1 cellular context compared by ENCODE assay signal in the genomic region with DNA sequence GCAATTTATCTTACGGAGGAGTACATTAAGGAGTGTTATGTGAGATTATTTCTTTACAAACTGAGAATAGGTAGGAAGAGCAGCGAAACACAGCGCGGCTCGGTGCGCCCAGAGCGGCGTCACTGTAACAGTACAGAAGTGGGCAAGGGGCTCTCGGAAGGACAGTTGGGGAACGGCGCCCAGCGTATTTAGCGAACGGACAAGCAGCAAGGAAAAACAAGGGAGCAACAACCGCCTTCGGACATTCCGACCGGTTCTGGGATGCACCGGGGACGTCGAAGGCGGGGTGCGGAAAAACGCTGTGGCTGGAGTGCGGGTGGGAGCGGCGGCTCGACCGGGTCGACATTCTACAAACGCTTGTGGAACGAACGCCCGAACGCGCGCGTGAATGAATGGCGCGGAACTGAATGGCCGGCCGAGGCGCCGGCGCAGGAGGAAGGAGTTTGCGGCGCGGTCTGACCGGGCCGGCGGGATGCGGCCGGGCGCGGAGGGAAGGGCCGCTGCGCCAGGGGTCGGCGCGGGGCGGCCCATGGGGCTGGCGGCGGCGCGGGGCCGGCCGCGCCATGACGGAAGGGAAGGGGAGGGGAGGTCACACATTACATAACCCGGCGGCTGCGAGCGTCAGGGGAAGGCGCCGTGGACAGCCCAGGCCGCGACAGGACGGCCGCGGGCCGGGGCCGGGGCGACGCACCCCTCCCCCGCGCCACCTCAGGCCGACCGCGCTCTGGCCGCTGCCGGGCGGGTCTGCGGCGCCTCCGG.
TF ChIP-seq lines count a peak whose summit lies in the region.

No MANE protein-coding gene starts in this region.

TF ChIP-seq in HepG2, 621 proteins besides CTCF, POLR2A, EP300 and RAD21 (continued from another document and continues in another):
- TF ChIP-seq, protein P1, sequence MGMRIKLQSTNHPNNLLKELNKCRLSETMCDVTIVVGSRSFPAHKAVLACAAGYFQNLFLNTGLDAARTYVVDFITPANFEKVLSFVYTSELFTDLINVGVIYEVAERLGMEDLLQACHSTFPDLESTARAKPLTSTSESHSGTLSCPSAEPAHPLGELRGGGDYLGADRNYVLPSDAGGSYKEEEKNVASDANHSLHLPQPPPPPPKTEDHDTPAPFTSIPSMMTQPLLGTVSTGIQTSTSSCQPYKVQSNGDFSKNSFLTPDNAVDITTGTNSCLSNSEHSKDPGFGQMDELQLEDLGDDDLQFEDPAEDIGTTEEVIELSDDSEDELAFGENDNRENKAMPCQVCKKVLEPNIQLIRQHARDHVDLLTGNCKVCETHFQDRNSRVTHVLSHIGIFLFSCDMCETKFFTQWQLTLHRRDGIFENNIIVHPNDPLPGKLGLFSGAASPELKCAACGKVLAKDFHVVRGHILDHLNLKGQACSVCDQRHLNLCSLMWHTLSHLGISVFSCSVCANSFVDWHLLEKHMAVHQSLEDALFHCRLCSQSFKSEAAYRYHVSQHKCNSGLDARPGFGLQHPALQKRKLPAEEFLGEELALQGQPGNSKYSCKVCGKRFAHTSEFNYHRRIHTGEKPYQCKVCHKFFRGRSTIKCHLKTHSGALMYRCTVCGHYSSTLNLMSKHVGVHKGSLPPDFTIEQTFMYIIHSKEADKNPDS (CRISPR knock-in tag; IDR thresholded peaks at IDR 0.05), result no peak; the same call in 1 of the 2 replicates
- TF ChIP-seq ZNF841 (CRISPR knock-in tag; IDR thresholded peaks at IDR 0.05; ENCODE audit: borderline replicate concordance) (peak; percentile 69; the same call in 1 of the 2 replicates), YY1 (IDR thresholded peaks at IDR 0.05; ENCODE audit: insufficient read depth, insufficient replicate concordance, low read depth, low read length) (peak; percentile 86), ZSCAN12 (CRISPR knock-in tag; IDR thresholded peaks at IDR 0.05) (no peak), ZNF674 (CRISPR knock-in tag; IDR thresholded peaks at IDR 0.05; ENCODE audit: low read depth) (no peak), NRL (CRISPR knock-in tag; IDR thresholded peaks at IDR 0.05; ENCODE audit: borderline replicate concordance) (no peak), ZNF20 (CRISPR knock-in tag; IDR thresholded peaks at IDR 0.05) (no peak), SOX5 (CRISPR knock-in tag; IDR thresholded peaks at IDR 0.05; ENCODE audit: borderline replicate concordance) (no peak), ZNF883 (CRISPR knock-in tag; IDR thresholded peaks at IDR 0.05; ENCODE audit: not compliant biosample characterization) (peak; percentile 71), ZNF451 (CRISPR knock-in tag; IDR thresholded peaks at IDR 0.05) (no peak), ZC3H13 (CRISPR knock-in tag; IDR thresholded peaks at IDR 0.05) (peak; percentile 64), BORCS8-MEF2B (CRISPR knock-in tag; IDR thresholded peaks at IDR 0.05) (peak; percentile 50; the same call in 1 of the 2 replicates), SP4 (CRISPR knock-in tag; IDR thresholded peaks at IDR 0.05) (no peak), FOSL1 (CRISPR knock-in tag; IDR thresholded peaks at IDR 0.05; ENCODE audit: borderline replicate concordance) (peak; percentile 7; the same call in 1 of the 2 replicates)
- TF ChIP-seq, protein P2, sequence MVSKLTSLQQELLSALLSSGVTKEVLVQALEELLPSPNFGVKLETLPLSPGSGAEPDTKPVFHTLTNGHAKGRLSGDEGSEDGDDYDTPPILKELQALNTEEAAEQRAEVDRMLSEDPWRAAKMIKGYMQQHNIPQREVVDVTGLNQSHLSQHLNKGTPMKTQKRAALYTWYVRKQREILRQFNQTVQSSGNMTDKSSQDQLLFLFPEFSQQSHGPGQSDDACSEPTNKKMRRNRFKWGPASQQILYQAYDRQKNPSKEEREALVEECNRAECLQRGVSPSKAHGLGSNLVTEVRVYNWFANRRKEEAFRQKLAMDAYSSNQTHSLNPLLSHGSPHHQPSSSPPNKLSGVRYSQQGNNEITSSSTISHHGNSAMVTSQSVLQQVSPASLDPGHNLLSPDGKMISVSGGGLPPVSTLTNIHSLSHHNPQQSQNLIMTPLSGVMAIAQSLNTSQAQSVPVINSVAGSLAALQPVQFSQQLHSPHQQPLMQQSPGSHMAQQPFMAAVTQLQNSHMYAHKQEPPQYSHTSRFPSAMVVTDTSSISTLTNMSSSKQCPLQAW (CRISPR knock-in tag; IDR thresholded peaks at IDR 0.05), result no peak
- TF ChIP-seq, protein P3, sequence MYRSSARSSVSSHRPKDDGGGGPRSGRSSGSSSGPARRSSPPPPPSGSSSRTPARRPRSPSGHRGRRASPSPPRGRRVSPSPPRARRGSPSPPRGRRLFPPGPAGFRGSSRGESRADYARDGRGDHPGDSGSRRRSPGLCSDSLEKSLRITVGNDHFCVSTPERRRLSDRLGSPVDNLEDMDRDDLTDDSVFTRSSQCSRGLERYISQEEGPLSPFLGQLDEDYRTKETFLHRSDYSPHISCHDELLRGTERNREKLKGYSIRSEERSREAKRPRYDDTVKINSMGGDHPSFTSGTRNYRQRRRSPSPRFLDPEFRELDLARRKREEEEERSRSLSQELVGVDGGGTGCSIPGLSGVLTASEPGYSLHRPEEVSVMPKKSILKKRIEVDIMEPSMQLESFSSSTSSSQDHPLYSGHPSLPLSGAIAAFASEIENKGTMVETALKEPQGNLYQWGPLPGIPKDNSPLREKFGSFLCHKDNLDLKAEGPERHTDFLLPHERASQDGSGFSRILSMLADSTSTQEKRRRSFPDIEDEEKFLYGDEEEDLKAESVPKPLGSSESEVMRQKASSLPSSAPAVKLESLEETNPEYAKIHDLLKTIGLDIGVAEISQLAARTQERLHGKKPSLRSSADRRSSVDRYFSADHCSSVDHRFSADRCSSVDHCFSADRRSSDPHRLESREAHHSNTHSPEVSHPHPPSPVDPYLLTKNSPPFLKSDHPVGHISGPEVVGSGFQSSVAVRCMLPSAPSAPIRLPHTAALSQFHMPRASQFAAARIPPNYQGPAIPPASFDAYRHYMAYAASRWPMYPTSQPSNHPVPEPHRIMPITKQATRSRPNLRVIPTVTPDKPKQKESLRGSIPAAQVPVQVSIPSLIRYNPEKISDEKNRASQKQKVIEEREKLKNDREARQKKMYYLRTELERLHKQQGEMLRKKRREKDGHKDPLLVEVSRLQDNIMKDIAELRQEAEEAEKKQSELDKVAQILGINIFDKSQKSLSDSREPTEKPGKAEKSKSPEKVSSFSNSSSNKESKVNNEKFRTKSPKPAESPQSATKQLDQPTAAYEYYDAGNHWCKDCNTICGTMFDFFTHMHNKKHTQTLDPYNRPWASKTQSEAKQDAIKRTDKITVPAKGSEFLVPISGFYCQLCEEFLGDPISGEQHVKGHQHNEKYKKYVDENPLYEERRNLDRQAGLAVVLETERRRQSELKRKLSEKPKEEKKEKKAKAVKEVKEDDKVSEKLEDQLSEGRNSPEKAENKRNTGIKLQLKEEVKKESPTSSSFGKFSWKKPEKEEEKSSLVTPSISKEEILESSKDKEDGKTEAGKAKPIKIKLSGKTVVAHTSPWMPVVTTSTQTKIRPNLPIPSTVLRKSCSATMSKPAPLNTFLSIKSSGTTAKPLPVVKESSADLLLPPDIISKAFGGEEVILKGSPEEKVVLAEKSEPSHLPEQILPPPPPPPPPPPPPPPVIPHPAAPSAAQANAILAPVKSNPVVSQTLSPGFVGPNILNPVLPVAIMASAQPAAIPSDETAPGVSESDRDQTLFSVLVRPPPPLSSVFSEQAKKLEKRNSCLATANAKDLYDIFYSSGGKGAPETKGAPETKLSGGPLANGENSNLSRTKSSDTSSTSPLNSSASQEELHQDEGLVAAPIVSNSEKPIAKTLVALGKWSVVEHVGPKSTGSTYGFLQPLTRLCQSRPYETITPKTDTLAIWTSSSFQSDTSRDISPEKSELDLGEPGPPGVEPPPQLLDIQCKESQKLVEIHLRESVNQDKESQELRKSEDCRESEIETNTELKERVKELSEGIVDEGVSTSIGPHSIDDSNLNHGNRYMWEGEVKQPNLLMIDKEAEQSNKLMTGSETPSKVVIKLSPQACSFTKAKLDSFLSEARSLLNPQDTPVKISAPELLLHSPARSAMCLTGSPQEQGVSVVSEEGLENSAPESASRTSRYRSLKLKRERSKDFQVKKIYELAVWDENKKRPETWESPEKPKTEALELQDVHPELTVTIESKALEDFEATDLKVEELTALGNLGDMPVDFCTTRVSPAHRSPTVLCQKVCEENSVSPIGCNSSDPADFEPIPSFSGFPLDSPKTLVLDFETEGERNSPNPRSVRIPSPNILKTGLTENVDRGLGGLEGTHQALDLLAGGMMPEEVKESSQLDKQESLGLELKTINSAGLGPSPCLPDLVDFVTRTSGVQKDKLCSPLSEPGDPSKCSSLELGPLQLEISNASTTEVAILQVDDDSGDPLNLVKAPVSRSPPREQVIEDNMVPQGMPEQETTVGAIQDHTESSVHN (CRISPR knock-in tag; IDR thresholded peaks at IDR 0.05), result no peak
- TF ChIP-seq, protein P4, sequence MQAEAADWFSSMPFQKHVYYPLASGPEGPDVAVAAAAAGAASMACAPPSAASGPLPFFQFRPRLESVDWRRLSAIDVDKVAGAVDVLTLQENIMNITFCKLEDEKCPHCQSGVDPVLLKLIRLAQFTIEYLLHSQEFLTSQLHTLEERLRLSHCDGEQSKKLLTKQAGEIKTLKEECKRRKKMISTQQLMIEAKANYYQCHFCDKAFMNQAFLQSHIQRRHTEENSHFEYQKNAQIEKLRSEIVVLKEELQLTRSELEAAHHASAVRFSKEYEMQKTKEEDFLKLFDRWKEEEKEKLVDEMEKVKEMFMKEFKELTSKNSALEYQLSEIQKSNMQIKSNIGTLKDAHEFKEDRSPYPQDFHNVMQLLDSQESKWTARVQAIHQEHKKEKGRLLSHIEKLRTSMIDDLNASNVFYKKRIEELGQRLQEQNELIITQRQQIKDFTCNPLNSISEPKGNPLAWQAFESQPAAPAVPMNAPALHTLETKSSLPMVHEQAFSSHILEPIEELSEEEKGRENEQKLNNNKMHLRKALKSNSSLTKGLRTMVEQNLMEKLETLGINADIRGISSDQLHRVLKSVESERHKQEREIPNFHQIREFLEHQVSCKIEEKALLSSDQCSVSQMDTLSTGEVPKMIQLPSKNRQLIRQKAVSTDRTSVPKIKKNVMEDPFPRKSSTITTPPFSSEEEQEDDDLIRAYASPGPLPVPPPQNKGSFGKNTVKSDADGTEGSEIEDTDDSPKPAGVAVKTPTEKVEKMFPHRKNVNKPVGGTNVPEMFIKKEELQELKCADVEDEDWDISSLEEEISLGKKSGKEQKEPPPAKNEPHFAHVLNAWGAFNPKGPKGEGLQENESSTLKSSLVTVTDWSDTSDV (CRISPR knock-in tag; IDR thresholded peaks at IDR 0.05), result no peak
- TF ChIP-seq, protein P5, sequence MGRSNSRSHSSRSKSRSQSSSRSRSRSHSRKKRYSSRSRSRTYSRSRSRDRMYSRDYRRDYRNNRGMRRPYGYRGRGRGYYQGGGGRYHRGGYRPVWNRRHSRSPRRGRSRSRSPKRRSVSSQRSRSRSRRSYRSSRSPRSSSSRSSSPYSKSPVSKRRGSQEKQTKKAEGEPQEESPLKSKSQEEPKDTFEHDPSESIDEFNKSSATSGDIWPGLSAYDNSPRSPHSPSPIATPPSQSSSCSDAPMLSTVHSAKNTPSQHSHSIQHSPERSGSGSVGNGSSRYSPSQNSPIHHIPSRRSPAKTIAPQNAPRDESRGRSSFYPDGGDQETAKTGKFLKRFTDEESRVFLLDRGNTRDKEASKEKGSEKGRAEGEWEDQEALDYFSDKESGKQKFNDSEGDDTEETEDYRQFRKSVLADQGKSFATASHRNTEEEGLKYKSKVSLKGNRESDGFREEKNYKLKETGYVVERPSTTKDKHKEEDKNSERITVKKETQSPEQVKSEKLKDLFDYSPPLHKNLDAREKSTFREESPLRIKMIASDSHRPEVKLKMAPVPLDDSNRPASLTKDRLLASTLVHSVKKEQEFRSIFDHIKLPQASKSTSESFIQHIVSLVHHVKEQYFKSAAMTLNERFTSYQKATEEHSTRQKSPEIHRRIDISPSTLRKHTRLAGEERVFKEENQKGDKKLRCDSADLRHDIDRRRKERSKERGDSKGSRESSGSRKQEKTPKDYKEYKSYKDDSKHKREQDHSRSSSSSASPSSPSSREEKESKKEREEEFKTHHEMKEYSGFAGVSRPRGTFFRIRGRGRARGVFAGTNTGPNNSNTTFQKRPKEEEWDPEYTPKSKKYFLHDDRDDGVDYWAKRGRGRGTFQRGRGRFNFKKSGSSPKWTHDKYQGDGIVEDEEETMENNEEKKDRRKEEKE (IDR thresholded peaks at IDR 0.05), result no peak
- TF ChIP-seq, protein P6, sequence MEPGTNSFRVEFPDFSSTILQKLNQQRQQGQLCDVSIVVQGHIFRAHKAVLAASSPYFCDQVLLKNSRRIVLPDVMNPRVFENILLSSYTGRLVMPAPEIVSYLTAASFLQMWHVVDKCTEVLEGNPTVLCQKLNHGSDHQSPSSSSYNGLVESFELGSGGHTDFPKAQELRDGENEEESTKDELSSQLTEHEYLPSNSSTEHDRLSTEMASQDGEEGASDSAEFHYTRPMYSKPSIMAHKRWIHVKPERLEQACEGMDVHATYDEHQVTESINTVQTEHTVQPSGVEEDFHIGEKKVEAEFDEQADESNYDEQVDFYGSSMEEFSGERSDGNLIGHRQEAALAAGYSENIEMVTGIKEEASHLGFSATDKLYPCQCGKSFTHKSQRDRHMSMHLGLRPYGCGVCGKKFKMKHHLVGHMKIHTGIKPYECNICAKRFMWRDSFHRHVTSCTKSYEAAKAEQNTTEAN (CRISPR knock-in tag; conservative IDR thresholded peaks at IDR 0.05), result no peak
- TF ChIP-seq, protein P7, sequence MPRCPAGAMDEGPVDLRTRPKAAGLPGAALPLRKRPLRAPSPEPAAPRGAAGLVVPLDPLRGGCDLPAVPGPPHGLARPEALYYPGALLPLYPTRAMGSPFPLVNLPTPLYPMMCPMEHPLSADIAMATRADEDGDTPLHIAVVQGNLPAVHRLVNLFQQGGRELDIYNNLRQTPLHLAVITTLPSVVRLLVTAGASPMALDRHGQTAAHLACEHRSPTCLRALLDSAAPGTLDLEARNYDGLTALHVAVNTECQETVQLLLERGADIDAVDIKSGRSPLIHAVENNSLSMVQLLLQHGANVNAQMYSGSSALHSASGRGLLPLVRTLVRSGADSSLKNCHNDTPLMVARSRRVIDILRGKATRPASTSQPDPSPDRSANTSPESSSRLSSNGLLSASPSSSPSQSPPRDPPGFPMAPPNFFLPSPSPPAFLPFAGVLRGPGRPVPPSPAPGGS (CRISPR knock-in tag; IDR thresholded peaks at IDR 0.05), result 0 out of 2 replicates have a peak, but pooled peaks have one; percentile 46
- TF ChIP-seq, protein P8, sequence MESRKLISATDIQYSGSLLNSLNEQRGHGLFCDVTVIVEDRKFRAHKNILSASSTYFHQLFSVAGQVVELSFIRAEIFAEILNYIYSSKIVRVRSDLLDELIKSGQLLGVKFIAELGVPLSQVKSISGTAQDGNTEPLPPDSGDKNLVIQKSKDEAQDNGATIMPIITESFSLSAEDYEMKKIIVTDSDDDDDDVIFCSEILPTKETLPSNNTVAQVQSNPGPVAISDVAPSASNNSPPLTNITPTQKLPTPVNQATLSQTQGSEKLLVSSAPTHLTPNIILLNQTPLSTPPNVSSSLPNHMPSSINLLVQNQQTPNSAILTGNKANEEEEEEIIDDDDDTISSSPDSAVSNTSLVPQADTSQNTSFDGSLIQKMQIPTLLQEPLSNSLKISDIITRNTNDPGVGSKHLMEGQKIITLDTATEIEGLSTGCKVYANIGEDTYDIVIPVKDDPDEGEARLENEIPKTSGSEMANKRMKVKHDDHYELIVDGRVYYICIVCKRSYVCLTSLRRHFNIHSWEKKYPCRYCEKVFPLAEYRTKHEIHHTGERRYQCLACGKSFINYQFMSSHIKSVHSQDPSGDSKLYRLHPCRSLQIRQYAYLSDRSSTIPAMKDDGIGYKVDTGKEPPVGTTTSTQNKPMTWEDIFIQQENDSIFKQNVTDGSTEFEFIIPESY (CRISPR knock-in tag; IDR thresholded peaks at IDR 0.05), result no peak
